Comparison of ENCODE assay signal across 27 cellular contexts in genomic region chr7:39099146-39099545, GRCh38.
DNase-seq lines count a peak whose midpoint lies in the region; ATAC-seq, FAIRE-seq and TF ChIP-seq lines count a peak whose summit lies in the region.
"Had no signal": no experiment of that assay in that cellular context is flagged by ENCODE, and none has a peak within 500 bp of the region (broad histone marks: within the 10 kb centered on the region; RNA-seq: fewer than 3 reads in every experiment).

No MANE protein-coding gene starts in this region.

- H4K91ac ChIP-seq in trophoblast cell (ENCODE audit: low read depth, low read length) = no peak overlapping the region

- H3K14ac ChIP-seq in trophoblast cell (ENCODE audit: low read length) = no peak overlapping the region

- no peaks in the 10 kb centered on the region for H3K27me3 ChIP-seq in SJCRH30
- no peaks in the 10 kb centered on the region for H3K27me3 ChIP-seq in trophoblast cell (ENCODE audit: insufficient read depth, low read length)

- H3K4ac ChIP-seq in trophoblast cell (ENCODE audit: low read depth, low read length) = no peak overlapping the region

- no CpG with 5 or more reads among the region's 3 CpGs for WGBS in trophoblast cell (ENCODE audit: extremely low coverage, insufficient coverage, insufficient read length)

- H3K79me2 ChIP-seq in trophoblast cell (ENCODE audit: control insufficient read depth, insufficient read depth, low read length, poor library complexity) = no peaks in the 10 kb centered on the region

- H3K4me1 ChIP-seq in SJCRH30 (no peaks in the 10 kb centered on the region), trophoblast cell (ENCODE audit: control insufficient read depth in 1 of 2, insufficient read depth in 2 of 2, low read length in 2 of 2) (no peaks in the 10 kb centered on the region)
- H3K4me1 ChIP-seq: Caco-2 had no signal

- H2BK12ac ChIP-seq in trophoblast cell (ENCODE audit: low read length) = no peak overlapping the region

- FAIRE-seq in GM12891 (lab: Jason Lieb, UNC) = no peak
- FAIRE-seq: A204.1, G401.6, H1 had no signal

- H2AK5ac ChIP-seq in trophoblast cell (ENCODE audit: low read length) = no peak overlapping the region

- no peak overlapping the region for H3K23ac ChIP-seq in trophoblast cell (ENCODE audit: low read length)

- DNase-seq in AG20443 (ENCODE audit: low spot score) (peak; percentile 16), EL (peak; percentile 11), SJCRH30 (peak; percentile 12 to 23), trophoblast cell (peak; percentile 71 to 81), GM12891 (ENCODE audit: insufficient read length, low spot score) (no peak)
- DNase-seq: AML-193; Caco-2; CD8-positive, alpha-beta T cell; DMS79 treated with DMSO at 0.1 percent for 48 hours; HCEC 1CT; IMR-90; KG1; NCI-H1048; NCI-H1417; NCI-H1694; NCI-H2029 treated with DMSO at 0.1 percent for 48 hours; NCI-H510A; NCI-H69; SHP77 treated with DMSO at 0.1 percent for 48 hours had no signal

- no peak overlapping the region for H2AFZ ChIP-seq in trophoblast cell (ENCODE audit: insufficient read depth, low read length, poor library complexity)

- H3K79me1 ChIP-seq in trophoblast cell (ENCODE audit: low read length) = no peaks in the 10 kb centered on the region

- no peak overlapping the region for H2BK5ac ChIP-seq in trophoblast cell (ENCODE audit: low read depth, low read length, poor library complexity)

- H3K9me3 ChIP-seq in SJCRH30 (replicated peaks) (no peaks in the 10 kb centered on the region), trophoblast cell (ENCODE audit: insufficient read depth, low read depth, low read length) (peaks cover 2% of the 10 kb centered on the region)
- H3K9me3 ChIP-seq: Caco-2 had no signal

- no peak overlapping the region for H4K8ac ChIP-seq in trophoblast cell (ENCODE audit: low read depth, low read length)

- no peaks in the 10 kb centered on the region for H3K36me3 ChIP-seq in SJCRH30
- no peaks in the 10 kb centered on the region for H3K36me3 ChIP-seq in trophoblast cell (ENCODE audit: control insufficient read depth in 1 of 2, insufficient read depth in 2 of 2, low read length in 2 of 2)

- no peak overlapping the region for H3K4me2 ChIP-seq in trophoblast cell (ENCODE audit: low read length)

- H3K27ac ChIP-seq in SJCRH30 = no peak overlapping the region
- H3K27ac ChIP-seq in trophoblast cell (ENCODE audit: low read depth, low read length) = no peak overlapping the region
- H3K27ac ChIP-seq: C4-2B, SK-N-MC had no signal

- no peak overlapping the region for H3K4me3 ChIP-seq in SJCRH30
- H3K4me3 ChIP-seq in trophoblast cell (ENCODE audit: low read depth, low read length) = no peak overlapping the region
- H3K4me3 ChIP-seq: SK-N-MC had no signal

- no peak overlapping the region for H3K18ac ChIP-seq in trophoblast cell (ENCODE audit: low read length)

- H3K9ac ChIP-seq in trophoblast cell (ENCODE audit: low read length) = no peak overlapping the region

- no peak for ATAC-seq in GM19452 (IDR thresholded peaks at IDR 0.05; ENCODE audit: unreplicated experiment)
- no peak for ATAC-seq in GM21390 (IDR thresholded peaks at IDR 0.05; ENCODE audit: unreplicated experiment)
- ATAC-seq: CD8-positive, alpha-beta T cell; Panc1 had no signal

- no peak overlapping the region for H2BK120ac ChIP-seq in trophoblast cell (ENCODE audit: insufficient read depth, low read length, poor library complexity)

- H4K12ac ChIP-seq in trophoblast cell (ENCODE audit: low read depth, low read length) = no peak overlapping the region

- no peak for TF ChIP-seq POLR2A in GM12891 (IDR thresholded peaks at IDR 0.05; ENCODE audit: low read depth, low read length)

TF ChIP-seq in GM12891, 5 proteins besides CTCF, POLR2A, EP300 and RAD21:
- TF ChIP-seq POU2F2 (IDR thresholded peaks at IDR 0.05; ENCODE audit: low read depth, low read length) (no peak), SPI1 (IDR thresholded peaks at IDR 0.05; ENCODE audit: low read depth, low read length) (no peak)
TF ChIP-seq in GM12891: peak in this region for 0.
